In genomic region chr21:33588485-33589335, GRCh38 we compare ENCODE assay signal across 8 cellular contexts. TPM values are rescaled to one million over a fixed set of nuclear protein-coding genes. Genes with fewer than 3 reads are reported as not detected.
DNase-seq lines count a peak whose midpoint lies in the region; ATAC-seq, FAIRE-seq and TF ChIP-seq lines count a peak whose summit lies in the region.

DONSON (minus strand) TSS chr21:33588684; CDS start chr21:33588641, 43 bp downstream.

- peak within 1 kb of the TSS; percentile 90 for H3K9ac ChIP-seq in astrocyte (ENCODE audit: low read length)

- FAIRE-seq in astrocyte (lab: Jason Lieb, UNC) = no peak

- H3K27ac ChIP-seq in astrocyte (ENCODE audit: low read depth, low read length) (peak within 1 kb of the TSS; percentile 86), aorta (ENCODE audit: low read depth in 1 of 2, low read length in 2 of 2) (peak within 1 kb of the TSS; percentile 47 to 82)

- H3K4me3 Mint-ChIP-seq in astrocyte (ENCODE audit: unreplicated experiment) = peak within 1 kb of the TSS; percentile 88

- H3K36me3 ChIP-seq in astrocyte (ENCODE audit: insufficient read depth, low read length) (peaks cover 11% of the 10 kb centered on the region), aorta (ENCODE audit: control insufficient read depth in 1 of 2, insufficient read depth in 2 of 2, low read length in 1 of 2) (no peaks in the 10 kb centered on the region)

- peak; percentile 92 for ATAC-seq in GM18502 (IDR thresholded peaks at IDR 0.05; ENCODE audit: poor library complexity, unreplicated experiment)
- peak; percentile 75 for ATAC-seq in HG02938 (IDR thresholded peaks at IDR 0.05; ENCODE audit: unreplicated experiment)
- peak; percentile 96 for ATAC-seq in aorta (ENCODE audit: low FRiP score)

- no peaks in the 10 kb centered on the region for H3K9me3 Mint-ChIP-seq in astrocyte (ENCODE audit: unreplicated experiment)

- intact Hi-C loops in aorta (cut with DNase I) = loop anchor here in 1 of 2 donors (2.0 kb wide), 2 partner anchors 46 to 54 kb away; partner anchors contain the start of genes GART, ITSN1 and SON

- H3K9me3 ChIP-seq in astrocyte (ENCODE audit: insufficient read depth, low read depth, low read length) (no peaks in the 10 kb centered on the region), aorta (ENCODE audit: control insufficient read depth, low read length) (no peaks in the 10 kb centered on the region)

- WGBS in aorta, 2 donors = 0% methylated on average over 57 to 78 of the region's 78 CpGs

- H3K4me3 ChIP-seq in astrocyte (ENCODE audit: insufficient read depth, low read depth, low read length) (peak within 1 kb of the TSS; percentile 77), aorta (ENCODE audit: low read length in 2 of 2) (peak within 1 kb of the TSS; percentile 89)

- H3K27me3 ChIP-seq in astrocyte (ENCODE audit: insufficient read depth, low read length) (no peaks in the 10 kb centered on the region), aorta (ENCODE audit: control insufficient read depth in 1 of 2, insufficient read depth in 2 of 2, low read length in 1 of 2) (no peaks in the 10 kb centered on the region)

- no peaks in the 10 kb centered on the region for H4K20me1 ChIP-seq in astrocyte (ENCODE audit: insufficient read depth, low read length)

- H3K27me3 Mint-ChIP-seq in astrocyte (ENCODE audit: low read depth, unreplicated experiment) = no peaks in the 10 kb centered on the region

- H3K4me2 ChIP-seq in astrocyte (ENCODE audit: low read length) = peak within 1 kb of the TSS; percentile 94

- peaks cover 4% of the 10 kb centered on the region for H3K4me1 Mint-ChIP-seq in astrocyte (ENCODE audit: low read depth, unreplicated experiment)

- H3K79me2 ChIP-seq in astrocyte (ENCODE audit: insufficient read depth, low read length) = peaks cover 34% of the 10 kb centered on the region

- DNase-seq in NCI-H1930 (lab: John Stamatoyannopoulos, UW) = peak; percentile 73 to 85
- peak; percentile 76 for DNase-seq in T-helper 22 cell (ENCODE audit: low read depth)
- DNase-seq in astrocyte (ENCODE audit: low read depth) = peak; percentile 57
- peak; percentile 96 for DNase-seq in hepatic stellate cell (ENCODE audit: low spot score)
- DNase-seq in renal cortical epithelial cell (ENCODE audit: low read depth) = peak; percentile 46
- peak; percentile 92 to 97 for DNase-seq in aorta

- H3K4me1 ChIP-seq in astrocyte (ENCODE audit: insufficient read depth, low read length) (peaks cover 11% of the 10 kb centered on the region), aorta (ENCODE audit: control insufficient read depth in 1 of 2, insufficient read depth in 2 of 2, low read length in 2 of 2) (no peaks in the 10 kb centered on the region)

- TF ChIP-seq CTCF in astrocyte (IDR thresholded peaks at IDR 0.05; ENCODE audit: insufficient read depth, low read depth, low read length) = no peak

- H3K27ac Mint-ChIP-seq in astrocyte (ENCODE audit: unreplicated experiment) = peak within 1 kb of the TSS; percentile 69

- H2AFZ ChIP-seq in astrocyte (ENCODE audit: low read depth, low read length) = peak within 1 kb of the TSS; percentile 90

- peaks cover 4% of the 10 kb centered on the region for H3K36me3 Mint-ChIP-seq in astrocyte (ENCODE audit: low read depth, unreplicated experiment)

RNA-seq across cellular contexts. Expression of gene DONSON, which starts in this region (rescaled TPM):
- total RNA-seq in astrocyte (11.7 and 13.7 TPM in 2 replicates), renal cortical epithelial cell (13.0 and 13.7 TPM in 2 replicates), aorta (10 to 100 TPM in 1 of 2 donors, 1 to 10 TPM in 1; 8.5 to 10.9 TPM)
- 10 to 100 TPM in 1 of 2 donors, 1 to 10 TPM in 1; 2.5 to 12.4 TPM for polyA plus RNA-seq in aorta

Comparison
In these comparisons a context has a peak if more than half of its experiments do, and no peak if none do; other contexts are left out.
1. Peak in every context shown above with its lines: DNase-seq, ATAC-seq, H3K4me3 ChIP-seq and H3K27ac ChIP-seq.
2. DNase-seq: peak in every context shown above with its lines; median percentile 96 in hepatic stellate cell; 94 in aorta; 79 in NCI-H1930; 76 in T-helper 22 cell; 57 in astrocyte; 46 in renal cortical epithelial cell.